In the genomic region with DNA sequence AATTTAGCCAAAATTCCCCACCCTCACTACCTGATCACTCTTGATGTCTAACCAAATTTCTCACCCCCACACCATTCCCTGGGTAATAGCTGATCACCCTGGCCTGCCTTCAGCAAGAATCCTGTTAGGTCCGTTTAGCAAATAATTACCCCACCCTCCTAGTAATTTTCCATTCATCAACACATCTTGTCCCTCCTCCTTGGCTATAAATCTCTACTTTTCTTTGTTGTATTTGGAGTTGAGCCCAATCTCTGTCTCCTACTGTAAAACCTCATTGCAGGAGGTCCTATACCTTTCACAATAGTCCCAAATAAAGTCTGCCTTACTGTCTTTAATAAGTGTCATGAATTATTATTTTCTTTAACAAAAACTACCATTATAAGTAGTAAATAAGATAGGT, we compare ENCODE assay signal across 20 cellular contexts. TPM values are rescaled to one million over a fixed set of nuclear protein-coding genes. Genes with fewer than 3 reads are reported as not detected.
"Had no signal": no experiment of that assay in that cellular context is flagged by ENCODE, and none has a peak within 500 bp of the region (broad histone marks: within the 10 kb centered on the region; RNA-seq: fewer than 3 reads in every experiment).

No MANE protein-coding gene starts in this region.

- H3K4me3 ChIP-seq: adrenal gland, SJSA1 had no signal

- DNase-seq: activated CD4-positive, alpha-beta T cell treated with anti-CD3 and anti-CD28 coated beads for 4 hours; activated CD8-positive, alpha-beta memory T cell treated with anti-CD3 and anti-CD28 coated beads, Interleukin-2, amount 50 U/mL, for 4 hours; activated CD8-positive, alpha-beta T cell treated with anti-CD3 and anti-CD28 coated beads for 36 hours; activated naive CD4-positive, alpha-beta T cell treated with anti-CD3 and anti-CD28 coated beads, Interleukin-2, amount 50 U/mL, for 16 hours; activated naive CD8-positive, alpha-beta T cell treated with anti-CD3 and anti-CD28 coated beads, Interleukin-2, amount 10 ng/mL, durations not matched to agents 7 days and 5 days; activated T-cell treated with anti-CD3 and anti-CD28 coated beads, Interleukin-2, amount 50 U/mL, for 72 hours; adrenal gland; anterior cingulate cortex; caudate nucleus; cortex of kidney; KBM-7; MM.1S; NCI-H1930; NCI-H510A treated with DMSO at 0.1 percent for 48 hours; PC-3; SHP77 had no signal

- H3K27ac ChIP-seq: adrenal gland, SJSA1 had no signal

- H3K9me3 ChIP-seq: adrenal gland, SJSA1 had no signal

- H3K4me1 ChIP-seq: SJSA1 had no signal

- H3K36me3 ChIP-seq: adrenal gland, SJSA1 had no signal

- FAIRE-seq: RCC 7860 had no signal

- H3K27me3 ChIP-seq: adrenal gland had no signal

- ATAC-seq: activated CD4-positive, CD25-positive, alpha-beta regulatory T cell treated with anti-CD3 and anti-CD28 coated beads, Interleukin-2, amount 50 U/mL, for 24 hours; activated CD8-positive, alpha-beta T cell treated with anti-CD3 and anti-CD28 coated beads for 36 hours; activated T-cell treated with anti-CD3 and anti-CD28 coated beads, Interleukin-2, amount 50 U/mL, for 72 hours; PC-3 had no signal

RNA-seq across cellular contexts. Expression of gene PRKAA2, which starts 6.9 kb away (rescaled TPM):
- total RNA-seq: activated CD8-positive, alpha-beta T cell treated with anti-CD3 and anti-CD28 coated beads for 36 hours; activated naive CD8-positive, alpha-beta T cell treated with anti-CD3 and anti-CD28 coated beads, Interleukin-2, amount 10 ng/mL, durations not matched to agents 7 days and 5 days; activated T-cell treated with anti-CD3 and anti-CD28 coated beads, Interleukin-2, amount 50 U/mL, for 72 hours; activated T-helper 2 cell treated with anti-CD3 and anti-CD28 coated beads, Interferon-gamma antibody, Interleukin-2, Interleukin-4, amounts not matched to agents 10 μg/mL and 5 μg/mL and 100 μg/mL, durations not matched to agents 14 hours and 24 hours and 36 hours had no signal

RNA-seq across cellular contexts. Expression of gene PLPP3, which starts 58.9 kb away (rescaled TPM):
- total RNA-seq: activated CD8-positive, alpha-beta T cell treated with anti-CD3 and anti-CD28 coated beads for 36 hours; activated T-cell treated with anti-CD3 and anti-CD28 coated beads, Interleukin-2, amount 50 U/mL, for 72 hours; activated T-helper 2 cell treated with anti-CD3 and anti-CD28 coated beads, Interferon-gamma antibody, Interleukin-2, Interleukin-4, amounts not matched to agents 10 μg/mL and 5 μg/mL and 100 μg/mL, durations not matched to agents 14 hours and 24 hours and 36 hours had no signal
